In genomic region chr3:188164248-188164687, GRCh38 we compare ENCODE assay signal across 9 cellular contexts. TPM values are rescaled to one million over a fixed set of nuclear protein-coding genes. Genes with fewer than 3 reads are reported as not detected.
DNase-seq lines count a peak whose midpoint lies in the region; TF ChIP-seq lines count a peak whose summit lies in the region.
"Had no signal": no experiment of that assay in that cellular context is flagged by ENCODE, and none has a peak within 500 bp of the region (broad histone marks: within the 10 kb centered on the region; RNA-seq: fewer than 3 reads in every experiment).

No MANE protein-coding gene starts in this region.

- peak overlapping the region; percentile 54 for H3K27ac Mint-ChIP-seq in activated T-helper 2 cell treated with anti-CD3 and anti-CD28 coated beads, Interferon-gamma antibody, Interleukin-2, Interleukin-4, amounts not matched to agents 10 μg/mL and 5 μg/mL and 100 μg/mL, durations not matched to agents 14 hours and 24 hours and 36 hours

- H3K9me3 ChIP-seq in liver (ENCODE audit: control insufficient read depth in 4 of 4, low read length in 3 of 4) = no peaks in the 10 kb centered on the region

- no peak overlapping the region for H3K4me3 ChIP-seq in liver (ENCODE audit: low read depth in 1 of 3, low read length in 3 of 3)
- H3K4me3 ChIP-seq in urinary bladder (ENCODE audit: low read depth, low read length) = no peak overlapping the region

- no peak overlapping the region for H3K9ac ChIP-seq in liver (ENCODE audit: low read depth in 1 of 2, low read length in 2 of 2)

- DNase-seq in stimulated activated CD4-positive, alpha-beta T cell treated with anti-CD3 and anti-CD28 coated beads, Interleukin-2, amount 100 ng/mL, for 4 hours (ENCODE audit: low read depth) = peak; percentile 37
- DNase-seq in stimulated activated CD4-positive, alpha-beta T cell treated with anti-CD3 and anti-CD28 coated beads, Interleukin-12 subunit alpha, Interleukin-12 subunit beta, amount 100 ng/mL, for 4 hours = no peak
- DNase-seq in activated T-helper 2 cell treated with anti-CD3 and anti-CD28 coated beads, Interferon-gamma antibody, Interleukin-2, Interleukin-4, amounts not matched to agents 10 μg/mL and 5 μg/mL and 100 μg/mL, durations not matched to agents 14 hours and 24 hours and 36 hours (ENCODE audit: low spot score) = no peak
- no peak for DNase-seq in NCI-H446 (lab: John Stamatoyannopoulos, UW)
- no peak for DNase-seq in NCI-H1436 treated with DMSO at 0.1 percent for 48 hours (lab: John Stamatoyannopoulos, UW)
- no peak for DNase-seq in central memory CD4-positive, alpha-beta T cell
- DNase-seq: NCI-H748 treated with DMSO at 0.1 percent for 48 hours had no signal

- H3K4me1 Mint-ChIP-seq in activated T-helper 2 cell treated with anti-CD3 and anti-CD28 coated beads, Interferon-gamma antibody, Interleukin-2, Interleukin-4, amounts not matched to agents 10 μg/mL and 5 μg/mL and 100 μg/mL, durations not matched to agents 14 hours and 24 hours and 36 hours (ENCODE audit: low read depth) = peaks cover 47% of the 10 kb centered on the region

- TF ChIP-seq CTCF in liver (IDR thresholded peaks at IDR 0.05; ENCODE audit: low read depth, low read length, missing input control) = no peak

- H3K9me3 Mint-ChIP-seq in activated T-helper 2 cell treated with anti-CD3 and anti-CD28 coated beads, Interferon-gamma antibody, Interleukin-2, Interleukin-4, amounts not matched to agents 10 μg/mL and 5 μg/mL and 100 μg/mL, durations not matched to agents 14 hours and 24 hours and 36 hours = no peaks in the 10 kb centered on the region

- H3K4me1 ChIP-seq in liver (ENCODE audit: control insufficient read depth in 4 of 4, insufficient read depth in 4 of 4, low read length in 3 of 4) (peaks cover 12 to 75% (median 50%) of the 10 kb centered on the region in 4 donors), urinary bladder (ENCODE audit: insufficient read depth) (peaks cover 1% of the 10 kb centered on the region)

- peaks cover 26% of the 10 kb centered on the region for H3K36me3 Mint-ChIP-seq in activated T-helper 2 cell treated with anti-CD3 and anti-CD28 coated beads, Interferon-gamma antibody, Interleukin-2, Interleukin-4, amounts not matched to agents 10 μg/mL and 5 μg/mL and 100 μg/mL, durations not matched to agents 14 hours and 24 hours and 36 hours (ENCODE audit: low read depth)

- intact Hi-C loops in activated T-helper 2 cell treated with anti-CD3 and anti-CD28 coated beads, Interferon-gamma antibody, Interleukin-2, Interleukin-4, amounts not matched to agents 10 μg/mL and 5 μg/mL and 100 μg/mL, durations not matched to agents 14 hours and 24 hours and 36 hours (cut with micrococcal nuclease) = loop anchor here (5.0 kb wide), 1 partner anchor 38 kb away; no protein-coding TSS in a partner anchor

- WGBS in liver = 7% methylated on average over 2 of the region's 2 CpGs
- WGBS in urinary bladder = 39% methylated on average over 2 of the region's 2 CpGs

- no peaks in the 10 kb centered on the region for H3K27me3 Mint-ChIP-seq in activated T-helper 2 cell treated with anti-CD3 and anti-CD28 coated beads, Interferon-gamma antibody, Interleukin-2, Interleukin-4, amounts not matched to agents 10 μg/mL and 5 μg/mL and 100 μg/mL, durations not matched to agents 14 hours and 24 hours and 36 hours (ENCODE audit: low read depth)

- H3K27ac ChIP-seq in liver (ENCODE audit: low read depth in 1 of 2, low read length in 2 of 2) (peak overlapping the region; percentile 20 to 43), urinary bladder (ENCODE audit: low read depth) (peak overlapping the region; percentile 16)

- no peaks in the 10 kb centered on the region for H3K27me3 ChIP-seq in liver (ENCODE audit: control insufficient read depth in 4 of 4, insufficient read depth in 4 of 4, low read length in 3 of 4)

- H3K4me3 Mint-ChIP-seq in activated T-helper 2 cell treated with anti-CD3 and anti-CD28 coated beads, Interferon-gamma antibody, Interleukin-2, Interleukin-4, amounts not matched to agents 10 μg/mL and 5 μg/mL and 100 μg/mL, durations not matched to agents 14 hours and 24 hours and 36 hours (ENCODE audit: low read depth) = no peak overlapping the region

- TF ChIP-seq RAD21 in liver (IDR thresholded peaks at IDR 0.05) = peak; percentile 29 to 43

- peaks cover 0 to 2% (median 0%) of the 10 kb centered on the region in 4 donors for H3K36me3 ChIP-seq in liver (ENCODE audit: control insufficient read depth in 4 of 4, insufficient read depth in 3 of 4, low read depth in 1 of 4, low read length in 3 of 4)
- no peaks in the 10 kb centered on the region for H3K36me3 ChIP-seq in urinary bladder (ENCODE audit: insufficient read depth)

TF ChIP-seq in liver, 16 proteins besides CTCF, POLR2A, EP300 and RAD21:
- TF ChIP-seq TAF1 (conservative IDR thresholded peaks at IDR 0.05) (no peak), YY1 (IDR thresholded peaks at IDR 0.05) (no peak), FOXA1 (IDR thresholded peaks at IDR 0.05) (peak; percentile 24), HNF4G (IDR thresholded peaks at IDR 0.05) (no peak), EGR1 (IDR thresholded peaks at IDR 0.05; ENCODE audit: low read depth in 2 of 2) (peak in 1 of 2 donors; percentile 55), JUND (IDR thresholded peaks at IDR 0.05) (peak in 1 of 2 donors; percentile 30), GABPA (IDR thresholded peaks at IDR 0.05 in 1 of 2, conservative IDR thresholded peaks at IDR 0.05 in 1 of 2) (no peak), FOXA2 (IDR thresholded peaks at IDR 0.05) (peak; percentile 32), MAX (IDR thresholded peaks at IDR 0.05) (peak; percentile 65), SP1 (IDR thresholded peaks at IDR 0.05) (peak; percentile 58), NR2F2 (IDR thresholded peaks at IDR 0.05) (peak; percentile 61), RXRA (IDR thresholded peaks at IDR 0.05) (peak; percentile 80 to 84), HNF4A (conservative IDR thresholded peaks at IDR 0.05) (peak; percentile 60 to 71), REST (IDR thresholded peaks at IDR 0.05) (no peak)
- TF ChIP-seq, protein P1, sequence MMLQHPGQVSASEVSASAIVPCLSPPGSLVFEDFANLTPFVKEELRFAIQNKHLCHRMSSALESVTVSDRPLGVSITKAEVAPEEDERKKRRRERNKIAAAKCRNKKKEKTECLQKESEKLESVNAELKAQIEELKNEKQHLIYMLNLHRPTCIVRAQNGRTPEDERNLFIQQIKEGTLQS (IDR thresholded peaks at IDR 0.05) = no peak
- TF ChIP-seq, protein P2, sequence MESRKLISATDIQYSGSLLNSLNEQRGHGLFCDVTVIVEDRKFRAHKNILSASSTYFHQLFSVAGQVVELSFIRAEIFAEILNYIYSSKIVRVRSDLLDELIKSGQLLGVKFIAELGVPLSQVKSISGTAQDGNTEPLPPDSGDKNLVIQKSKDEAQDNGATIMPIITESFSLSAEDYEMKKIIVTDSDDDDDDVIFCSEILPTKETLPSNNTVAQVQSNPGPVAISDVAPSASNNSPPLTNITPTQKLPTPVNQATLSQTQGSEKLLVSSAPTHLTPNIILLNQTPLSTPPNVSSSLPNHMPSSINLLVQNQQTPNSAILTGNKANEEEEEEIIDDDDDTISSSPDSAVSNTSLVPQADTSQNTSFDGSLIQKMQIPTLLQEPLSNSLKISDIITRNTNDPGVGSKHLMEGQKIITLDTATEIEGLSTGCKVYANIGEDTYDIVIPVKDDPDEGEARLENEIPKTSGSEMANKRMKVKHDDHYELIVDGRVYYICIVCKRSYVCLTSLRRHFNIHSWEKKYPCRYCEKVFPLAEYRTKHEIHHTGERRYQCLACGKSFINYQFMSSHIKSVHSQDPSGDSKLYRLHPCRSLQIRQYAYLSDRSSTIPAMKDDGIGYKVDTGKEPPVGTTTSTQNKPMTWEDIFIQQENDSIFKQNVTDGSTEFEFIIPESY (IDR thresholded peaks at IDR 0.05) = peak; percentile 45

RNA-seq across cellular contexts. Expression of gene LPP, which starts 10.3 kb away (rescaled TPM):
- 54.5 and 59.0 TPM in 2 replicates for total RNA-seq in activated T-helper 2 cell treated with anti-CD3 and anti-CD28 coated beads, Interferon-gamma antibody, Interleukin-2, Interleukin-4, amounts not matched to agents 10 μg/mL and 5 μg/mL and 100 μg/mL, durations not matched to agents 14 hours and 24 hours and 36 hours
- 10 to 100 TPM; 22.7 to 53.7 TPM for total RNA-seq in liver
- 10 to 100 TPM in 1 of 2 donors, 1 to 10 TPM in 1; 3.3 to 33.6 TPM for polyA plus RNA-seq in liver
- total RNA-seq in urinary bladder = 705 TPM
- polyA plus RNA-seq in urinary bladder = 133 TPM

Comparison
In these comparisons a context has a peak if more than half of its experiments do, and no peak if none do; other contexts are left out.
1. RNA of gene LPP, which starts 10.3 kb away (total RNA-seq): 705 TPM in urinary bladder (single experiment); 54.5 to 59.0 TPM in activated T-helper 2 cell treated with anti-CD3 and anti-CD28 coated beads, Interferon-gamma antibody, Interleukin-2, Interleukin-4, amounts not matched to agents 10 μg/mL and 5 μg/mL and 100 μg/mL, durations not matched to agents 14 hours and 24 hours and 36 hours and 22.7 to 53.7 TPM in liver; every median in the first group is over 10 times any median in the second.